28 cellular contexts compared by ENCODE assay signal in the genomic region with DNA sequence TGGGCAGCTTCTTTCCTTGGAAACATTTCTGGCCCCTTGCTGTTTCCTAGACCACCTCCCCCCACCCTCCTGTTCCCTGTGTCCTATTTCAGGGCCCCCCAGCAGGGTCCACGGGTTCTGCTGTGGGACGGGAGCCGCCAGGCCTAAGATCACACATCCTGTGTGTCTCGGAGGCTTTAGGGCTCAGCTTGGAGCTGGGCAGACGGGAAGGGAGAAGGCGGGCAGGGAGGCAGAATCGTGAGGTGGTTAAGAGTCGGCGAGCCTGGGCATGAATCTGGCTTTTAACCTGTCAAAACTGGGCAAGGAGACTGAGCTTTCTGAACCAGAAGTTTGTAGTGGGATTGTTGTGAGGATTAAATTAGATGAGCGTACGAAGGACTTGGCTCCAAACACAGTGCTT. TPM values are rescaled to one million over a fixed set of nuclear protein-coding genes. Genes with fewer than 3 reads are reported as not detected.
A peak's percentile ranks its signal among the peaks of the same experiment; 100 is the strongest.
DNase-seq lines count a peak whose midpoint lies in the region; ATAC-seq, FAIRE-seq and TF ChIP-seq lines count a peak whose summit lies in the region.
"Had no signal": no experiment of that assay in that cellular context is flagged by ENCODE, and none has a peak within 500 bp of the region (broad histone marks: within the 10 kb centered on the region; RNA-seq: fewer than 3 reads in every experiment).

No MANE protein-coding gene starts in this region.

- H3K9me3 ChIP-seq in HepG2 (ENCODE audit: low read length) (no peaks in the 10 kb centered on the region), right lobe of liver (no peaks in the 10 kb centered on the region), upper lobe of right lung (no peaks in the 10 kb centered on the region)
- H3K9me3 ChIP-seq: esophagus squamous epithelium, HAP-1, psoas muscle had no signal

- peaks cover 7% of the 10 kb centered on the region; the same call in 1 of the 2 replicates for H4K20me1 ChIP-seq in HepG2 (ENCODE audit: insufficient read depth, low read length)

- peaks cover 36% of the 10 kb centered on the region for H3K4me1 ChIP-seq in HepG2 (ENCODE audit: insufficient read depth, low read length)
- peaks cover 0 to 13% (median 3%) of the 10 kb centered on the region in 4 donors for H3K4me1 ChIP-seq in right lobe of liver
- H3K4me1 ChIP-seq in upper lobe of right lung: peaks cover 14% of the 10 kb centered on the region
- H3K4me1 ChIP-seq: HAP-1 had no signal

- no peaks in the 10 kb centered on the region for H3K79me2 ChIP-seq in HepG2 (ENCODE audit: insufficient read depth, low read length)

- no peak for TF ChIP-seq RAD21 in HepG2 (CRISPR knock-in tag; IDR thresholded peaks at IDR 0.05)

- BruUV-seq in HepG2 (replicated peaks; lab: Mats Ljungman, UMichigan): no TSS peak

- no peak for TF ChIP-seq EP300 in HepG2 (IDR thresholded peaks at IDR 0.05; ENCODE audit: low read depth in 2 of 2, low read length in 2 of 2)
- TF ChIP-seq EP300 in HepG2 (CRISPR knock-in tag; IDR thresholded peaks at IDR 0.05; ENCODE audit: borderline replicate concordance): no peak

- in situ Hi-C loops in HepG2 (cut with HindIII; ENCODE audit: extremely low pct_ligation_motif_present, low pct_unique_long_range_greater_than_20kb): no loop called here

- peak overlapping the region; percentile 77 for H3K4me2 ChIP-seq in HepG2 (ENCODE audit: low read depth, low read length)
- H3K4me2 ChIP-seq: KMS-11 had no signal

- no peak overlapping the region for H2AFZ ChIP-seq in HepG2 (ENCODE audit: low read length)

- H3K4me3 ChIP-seq in HepG2 (replicated peaks in 1 of 3; ENCODE audit: insufficient read depth in 1 of 3, low read depth in 2 of 3, low read length in 3 of 3) (no peak overlapping the region), right lobe of liver (no peak overlapping the region), epithelial cell of esophagus (ENCODE audit: low read length) (no peak overlapping the region), upper lobe of right lung (no peak overlapping the region)
- H3K4me3 ChIP-seq: coronary artery, esophagus squamous epithelium, HAP-1, psoas muscle had no signal

- H3K27me3 ChIP-seq in HepG2 (ENCODE audit: control insufficient read depth in 1 of 2, insufficient read depth in 2 of 2, low read length in 2 of 2) (no peaks in the 10 kb centered on the region), right lobe of liver (no peaks in the 10 kb centered on the region), upper lobe of right lung (peaks cover 10% of the 10 kb centered on the region)

- CTCF ChIA-PET in HepG2 (lab: Yijun Ruan, JAX; ENCODE audit: low intra/inter-chr PET ratio, low total read pairs): no interaction called here

- no peak overlapping the region for H3K9ac ChIP-seq in HepG2 (ENCODE audit: insufficient read depth, low read depth, low read length)
- H3K9ac ChIP-seq: KMS-11 had no signal

- TF ChIP-seq CTCF in HepG2 (CRISPR knock-in tag; IDR thresholded peaks at IDR 0.05): no peak
- no peak for TF ChIP-seq CTCF in right lobe of liver (IDR thresholded peaks at IDR 0.05)
- no peak for TF ChIP-seq CTCF in VCaP (conservative IDR thresholded peaks at IDR 0.05)
- TF ChIP-seq CTCF in epithelial cell of esophagus (IDR thresholded peaks at IDR 0.05; ENCODE audit: insufficient read depth, low read depth, low read length, missing control alignments): no peak
- TF ChIP-seq CTCF in upper lobe of right lung (IDR thresholded peaks at IDR 0.05): no peak

- ATAC-seq in HepG2 (no peak), right lobe of liver (no peak), upper lobe of right lung (no peak), GM18867 (IDR thresholded peaks at IDR 0.05; ENCODE audit: unreplicated experiment) (no peak), HG03565 (IDR thresholded peaks at IDR 0.05; ENCODE audit: unreplicated experiment) (no peak)
- ATAC-seq: activated T-helper 17 cell treated with anti-CD3 and anti-CD28 coated beads, Interleukin-2, amount 50 U/mL, for 72 hours; psoas muscle had no signal

- intact Hi-C loops in HepG2 (cut with micrococcal nuclease; ENCODE audit: unreplicated experiment): no loop called here
- intact Hi-C loops in right lobe of liver (cut with DNase I): no loop called here
- intact Hi-C loops in upper lobe of right lung (cut with DNase I): no loop called here

- DNase-seq in HepG2 (ENCODE audit: low spot score): no peak
- DNase-seq in right lobe of liver: no peak
- DNase-seq in epithelial cell of esophagus (ENCODE audit: low read depth): peak; percentile 21
- peak; percentile 51 for DNase-seq in upper lobe of right lung
- no peak for DNase-seq in T1000 (lab: John Stamatoyannopoulos, UW)
- DNase-seq: activated CD4-positive, alpha-beta T cell treated with anti-CD3 and anti-CD28 coated beads, Interleukin-2, amount 50 U/mL, for 48 hours; activated CD8-positive, alpha-beta memory T cell treated with anti-CD3 and anti-CD28 coated beads, Interleukin-2, amount 50 U/mL, for 4 hours; activated naive CD4-positive, alpha-beta T cell treated with anti-CD3 and anti-CD28 coated beads, Interleukin-2, amount 50 U/mL, for 16 hours; amygdala; esophagus squamous epithelium; foreskin melanocyte; GDM1; NCI-H1436; NCI-H2107; NCI-H510A treated with DMSO at 0.1 percent for 48 hours; NK-92 treated with Interleukin-12 subunit alpha and Interleukin-12 subunit beta, amount 100 ng/mL, for 24 hours; SHP77 had no signal

- H3K27ac ChIP-seq in HepG2 (ENCODE audit: extremely low read length, insufficient read depth, low read length) (peak overlapping the region; percentile 39), right lobe of liver (no peak overlapping the region), VCaP (peak overlapping the region; percentile 74; the same call in 1 of the 2 replicates), upper lobe of right lung (no peak overlapping the region)
- H3K27ac ChIP-seq: coronary artery, esophagus squamous epithelium, KMS-11, neutrophil, psoas muscle had no signal

- TF ChIP-seq POLR2A in HepG2 (IDR thresholded peaks at IDR 0.05; ENCODE audit: insufficient read depth in 1 of 2, low read depth in 2 of 2, low read length in 2 of 2) (no peak), right lobe of liver (IDR thresholded peaks at IDR 0.05) (no peak)

- POLR2A ChIA-PET in HepG2 (lab: Yijun Ruan, JAX): interaction anchor here (1.8 kb wide), 1 partner anchor 24 kb away, joined by 5 read pairs; no protein-coding TSS in a partner anchor

- FAIRE-seq in HepG2 (lab: Jason Lieb, UNC): no peak
- FAIRE-seq: GM19239 had no signal

- WGBS in HepG2 (ENCODE audit: low lambda C conversion rate): 88% methylated on average over 11 of the region's 11 CpGs
- 86% methylated on average over 10 of the region's 11 CpGs for WGBS in right lobe of liver (ENCODE audit: insufficient coverage, low coverage, low lambda C conversion rate, missing lambda C conversion rate)

- H3K36me3 ChIP-seq in HepG2 (replicated peaks in 1 of 2; ENCODE audit: control insufficient read depth in 1 of 2, insufficient read depth in 2 of 2, low read length in 2 of 2) (peaks cover 0 to 3% of the 10 kb centered on the region in 2 experiments; a peak in 3 of 5 replicates), right lobe of liver (no peaks in the 10 kb centered on the region), upper lobe of right lung (no peaks in the 10 kb centered on the region)
- H3K36me3 ChIP-seq: esophagus squamous epithelium, HAP-1, neutrophil had no signal

RNA-seq across cellular contexts. Expression of gene KCNC3, which starts 4.8 kb away (rescaled TPM):
- total RNA-seq in HepG2 (2016; rRNA removed; fragmentation: Illumina TruSeq; extraction: Trizol): 0.24 and 0.29 TPM in 2 replicates
- total RNA-seq in HepG2 (2016; cell fraction: cytosol; rRNA removed; fragmentation: Illumina TruSeq; extraction: Trizol; ENCODE audit: low read depth): 0.09 and 0.20 TPM in 2 replicates
- total RNA-seq in HepG2 (2016; cell fraction: insoluble cytoplasmic fraction; rRNA removed; fragmentation: Illumina TruSeq; extraction: Trizol): 0.10 and 0.35 TPM in 2 replicates
- total RNA-seq in HepG2 (2016; cell fraction: membrane; rRNA removed; fragmentation: Illumina TruSeq; extraction: Trizol): 0.34 TPM in 2 replicates
- 0.66 and 0.81 TPM in 2 replicates for total RNA-seq in HepG2 (2016; cell fraction: nucleus; rRNA removed; fragmentation: Illumina TruSeq; extraction: Trizol)
- 1.6 and 1.7 TPM in 2 replicates for polyA plus RNA-seq in HepG2 (2011; rRNA removed)
- polyA plus RNA-seq in HepG2 (2011; cell fraction: cytosol; rRNA removed): 0.29 and 0.46 TPM in 2 replicates
- polyA plus RNA-seq in HepG2 (2011; cell fraction: nucleus; rRNA removed): 13.3 and 15.9 TPM in 2 replicates
- polyA plus RNA-seq in HepG2 (2012): 2.6 and 3.4 TPM in 2 replicates
- 0.17 and 0.27 TPM in 2 replicates for polyA plus RNA-seq in HepG2 (2016; cell fraction: cytosol; fragmentation: Illumina TruSeq; extraction: Trizol; ENCODE audit: low read depth)
- polyA plus RNA-seq in HepG2 (2016; cell fraction: insoluble cytoplasmic fraction; fragmentation: Illumina TruSeq; extraction: Trizol; ENCODE audit: low read depth): 1.1 and 1.3 TPM in 2 replicates
- 0.78 and 1.2 TPM in 2 replicates for polyA plus RNA-seq in HepG2 (2016; cell fraction: membrane; fragmentation: Illumina TruSeq; extraction: Trizol; ENCODE audit: low read depth)
- 9.8 and 11.7 TPM in 2 replicates for polyA plus RNA-seq in HepG2 (2016; cell fraction: nucleus; fragmentation: Illumina TruSeq; extraction: Trizol; ENCODE audit: insufficient read depth, low read depth)
- polyA minus RNA-seq in HepG2 (2011; rRNA and poly(A)+ RNA removed; ENCODE audit: low replicate concordance): 4.0 TPM in 1 of 2 replicates, not detected in the other
- 0.62 and 0.79 TPM in 2 replicates for polyA minus RNA-seq in HepG2 (2011; cell fraction: cytosol; rRNA and poly(A)+ RNA removed)
- polyA minus RNA-seq in HepG2 (2011; cell fraction: nucleus; rRNA and poly(A)+ RNA removed): 4.2 and 4.6 TPM in 2 replicates
- total RNA-seq in right lobe of liver: 1 to 10 TPM in 5 of 6 experiments, under 1 TPM in 1; 0.92 to 3.0 (median 2.3) TPM
- total RNA-seq in upper lobe of right lung: 12.8 TPM
- total RNA-seq: HT1080 had no signal

RNA-seq across cellular contexts. Expression of gene NAPSA, which starts 41.1 kb away (rescaled TPM):
- total RNA-seq in HepG2 (2016; rRNA removed; fragmentation: Illumina TruSeq; extraction: Trizol) (not detected in 2 replicates), right lobe of liver (1 to 10 TPM in 3 of 6 experiments, under 1 TPM in 3; 0.19 to 2.2 (median 1.0) TPM), upper lobe of right lung (1,895 TPM)
- not detected in 2 replicates for total RNA-seq in HepG2 (2016; cell fraction: cytosol; rRNA removed; fragmentation: Illumina TruSeq; extraction: Trizol; ENCODE audit: low read depth)
- total RNA-seq in HepG2 (2016; cell fraction: insoluble cytoplasmic fraction; rRNA removed; fragmentation: Illumina TruSeq; extraction: Trizol): not detected in 2 replicates
- total RNA-seq in HepG2 (2016; cell fraction: membrane; rRNA removed; fragmentation: Illumina TruSeq; extraction: Trizol): not detected in 2 replicates
- total RNA-seq in HepG2 (2016; cell fraction: nucleus; rRNA removed; fragmentation: Illumina TruSeq; extraction: Trizol): not detected in 2 replicates
- polyA plus RNA-seq in HepG2 (2011; rRNA removed): not detected in 2 replicates
- polyA plus RNA-seq in HepG2 (2011; cell fraction: cytosol; rRNA removed): not detected in 2 replicates
- polyA plus RNA-seq in HepG2 (2011; cell fraction: nucleus; rRNA removed): 0.10 and 0.14 TPM in 2 replicates
- 0.05 and 0.16 TPM in 2 replicates for polyA plus RNA-seq in HepG2 (2012)
- not detected in 2 replicates for polyA plus RNA-seq in HepG2 (2016; cell fraction: cytosol; fragmentation: Illumina TruSeq; extraction: Trizol; ENCODE audit: low read depth)
- polyA plus RNA-seq in HepG2 (2016; cell fraction: insoluble cytoplasmic fraction; fragmentation: Illumina TruSeq; extraction: Trizol; ENCODE audit: low read depth): not detected in 2 replicates
- not detected in 2 replicates for polyA plus RNA-seq in HepG2 (2016; cell fraction: membrane; fragmentation: Illumina TruSeq; extraction: Trizol; ENCODE audit: low read depth)
- not detected in 2 replicates for polyA plus RNA-seq in HepG2 (2016; cell fraction: nucleus; fragmentation: Illumina TruSeq; extraction: Trizol; ENCODE audit: insufficient read depth, low read depth)
- polyA minus RNA-seq in HepG2 (2011; rRNA and poly(A)+ RNA removed; ENCODE audit: low replicate concordance): not detected in 2 replicates
- not detected in 2 replicates for polyA minus RNA-seq in HepG2 (2011; cell fraction: cytosol; rRNA and poly(A)+ RNA removed)
- not detected in 2 replicates for polyA minus RNA-seq in HepG2 (2011; cell fraction: nucleus; rRNA and poly(A)+ RNA removed)
- total RNA-seq: HT1080 had no signal

RNA-seq across cellular contexts. Expression of gene NR1H2, which starts 51.9 kb away (rescaled TPM):
- total RNA-seq in HepG2 (2016; rRNA removed; fragmentation: Illumina TruSeq; extraction: Trizol) (11.7 and 13.5 TPM in 2 replicates), right lobe of liver (10 to 100 TPM; 23.6 to 57.9 (median 33.8) TPM), upper lobe of right lung (101 TPM)
- total RNA-seq in HepG2 (2016; cell fraction: cytosol; rRNA removed; fragmentation: Illumina TruSeq; extraction: Trizol; ENCODE audit: low read depth): 1.7 and 2.8 TPM in 2 replicates
- total RNA-seq in HepG2 (2016; cell fraction: insoluble cytoplasmic fraction; rRNA removed; fragmentation: Illumina TruSeq; extraction: Trizol): 11.7 and 13.1 TPM in 2 replicates
- 5.8 and 8.2 TPM in 2 replicates for total RNA-seq in HepG2 (2016; cell fraction: membrane; rRNA removed; fragmentation: Illumina TruSeq; extraction: Trizol)
- 7.5 and 8.1 TPM in 2 replicates for total RNA-seq in HepG2 (2016; cell fraction: nucleus; rRNA removed; fragmentation: Illumina TruSeq; extraction: Trizol)
- polyA plus RNA-seq in HepG2 (2011; rRNA removed): 10.3 and 15.9 TPM in 2 replicates
- polyA plus RNA-seq in HepG2 (2011; cell fraction: cytosol; rRNA removed): 10.6 and 16.6 TPM in 2 replicates
- polyA plus RNA-seq in HepG2 (2011; cell fraction: nucleus; rRNA removed): 35.4 and 44.9 TPM in 2 replicates
- 8.7 and 11.8 TPM in 2 replicates for polyA plus RNA-seq in HepG2 (2012)
- polyA plus RNA-seq in HepG2 (2016; cell fraction: cytosol; fragmentation: Illumina TruSeq; extraction: Trizol; ENCODE audit: low read depth): 1.6 and 2.2 TPM in 2 replicates
- polyA plus RNA-seq in HepG2 (2016; cell fraction: insoluble cytoplasmic fraction; fragmentation: Illumina TruSeq; extraction: Trizol; ENCODE audit: low read depth): 12.2 and 13.2 TPM in 2 replicates
- polyA plus RNA-seq in HepG2 (2016; cell fraction: membrane; fragmentation: Illumina TruSeq; extraction: Trizol; ENCODE audit: low read depth): 4.7 and 5.2 TPM in 2 replicates
- 17.3 and 19.8 TPM in 2 replicates for polyA plus RNA-seq in HepG2 (2016; cell fraction: nucleus; fragmentation: Illumina TruSeq; extraction: Trizol; ENCODE audit: insufficient read depth, low read depth)
- polyA minus RNA-seq in HepG2 (2011; rRNA and poly(A)+ RNA removed; ENCODE audit: low replicate concordance): 20.5 and 64.7 TPM in 2 replicates
- 7.3 and 8.6 TPM in 2 replicates for polyA minus RNA-seq in HepG2 (2011; cell fraction: cytosol; rRNA and poly(A)+ RNA removed)
- polyA minus RNA-seq in HepG2 (2011; cell fraction: nucleus; rRNA and poly(A)+ RNA removed): 14.4 and 16.1 TPM in 2 replicates

RNA-seq across cellular contexts. Expression of gene POLD1, which starts 59.8 kb away (rescaled TPM):
- total RNA-seq in HepG2 (2016; rRNA removed; fragmentation: Illumina TruSeq; extraction: Trizol) (39.5 and 54.0 TPM in 2 replicates), right lobe of liver (10 to 100 TPM in 2 of 6 experiments, 1 to 10 TPM in 4; 6.2 to 13.1 (median 9.2) TPM), upper lobe of right lung (34.4 TPM)
- total RNA-seq in HepG2 (2016; cell fraction: cytosol; rRNA removed; fragmentation: Illumina TruSeq; extraction: Trizol; ENCODE audit: low read depth): 15.4 and 20.6 TPM in 2 replicates
- total RNA-seq in HepG2 (2016; cell fraction: insoluble cytoplasmic fraction; rRNA removed; fragmentation: Illumina TruSeq; extraction: Trizol): 36.3 and 68.3 TPM in 2 replicates
- total RNA-seq in HepG2 (2016; cell fraction: membrane; rRNA removed; fragmentation: Illumina TruSeq; extraction: Trizol): 13.4 and 21.6 TPM in 2 replicates
- 45.6 and 51.7 TPM in 2 replicates for total RNA-seq in HepG2 (2016; cell fraction: nucleus; rRNA removed; fragmentation: Illumina TruSeq; extraction: Trizol)
- 17.4 and 18.6 TPM in 2 replicates for polyA plus RNA-seq in HepG2 (2011; rRNA removed)
- 8.8 and 21.4 TPM in 2 replicates for polyA plus RNA-seq in HepG2 (2011; cell fraction: cytosol; rRNA removed)
- 130 and 225 TPM in 2 replicates for polyA plus RNA-seq in HepG2 (2011; cell fraction: nucleus; rRNA removed)
- 15.4 and 19.9 TPM in 2 replicates for polyA plus RNA-seq in HepG2 (2012)
- polyA plus RNA-seq in HepG2 (2016; cell fraction: cytosol; fragmentation: Illumina TruSeq; extraction: Trizol; ENCODE audit: low read depth): 6.4 and 7.1 TPM in 2 replicates
- 26.1 and 31.2 TPM in 2 replicates for polyA plus RNA-seq in HepG2 (2016; cell fraction: insoluble cytoplasmic fraction; fragmentation: Illumina TruSeq; extraction: Trizol; ENCODE audit: low read depth)
- polyA plus RNA-seq in HepG2 (2016; cell fraction: membrane; fragmentation: Illumina TruSeq; extraction: Trizol; ENCODE audit: low read depth): 9.7 and 12.0 TPM in 2 replicates
- 109 and 111 TPM in 2 replicates for polyA plus RNA-seq in HepG2 (2016; cell fraction: nucleus; fragmentation: Illumina TruSeq; extraction: Trizol; ENCODE audit: insufficient read depth, low read depth)
- 74.3 and 134 TPM in 2 replicates for polyA minus RNA-seq in HepG2 (2011; rRNA and poly(A)+ RNA removed; ENCODE audit: low replicate concordance)
- 24.6 and 41.4 TPM in 2 replicates for polyA minus RNA-seq in HepG2 (2011; cell fraction: cytosol; rRNA and poly(A)+ RNA removed)
- 12.1 and 19.6 TPM in 2 replicates for polyA minus RNA-seq in HepG2 (2011; cell fraction: nucleus; rRNA and poly(A)+ RNA removed)

Comparison
In these comparisons a context has a peak if more than half of its experiments do, and no peak if none do; other contexts are left out.
1. H3K27ac ChIP-seq: peak in HepG2 (single experiment) and VCaP (single experiment); none in right lobe of liver (0 of 3) and upper lobe of right lung (single experiment).
2. DNase-seq: peak in epithelial cell of esophagus (single experiment) and upper lobe of right lung (single experiment); none in HepG2 (single experiment), right lobe of liver (0 of 3) and T1000 (single experiment).
3. RNA of gene NAPSA, which starts 41.1 kb away (total RNA-seq): 1,895 TPM in upper lobe of right lung (single experiment); 0.19 to 2.2 TPM in right lobe of liver and not detected in HepG2; every median in the first group is over 100 times any median in the second.